ENCODE assay signal across 1 cellular context in the genomic region with DNA sequence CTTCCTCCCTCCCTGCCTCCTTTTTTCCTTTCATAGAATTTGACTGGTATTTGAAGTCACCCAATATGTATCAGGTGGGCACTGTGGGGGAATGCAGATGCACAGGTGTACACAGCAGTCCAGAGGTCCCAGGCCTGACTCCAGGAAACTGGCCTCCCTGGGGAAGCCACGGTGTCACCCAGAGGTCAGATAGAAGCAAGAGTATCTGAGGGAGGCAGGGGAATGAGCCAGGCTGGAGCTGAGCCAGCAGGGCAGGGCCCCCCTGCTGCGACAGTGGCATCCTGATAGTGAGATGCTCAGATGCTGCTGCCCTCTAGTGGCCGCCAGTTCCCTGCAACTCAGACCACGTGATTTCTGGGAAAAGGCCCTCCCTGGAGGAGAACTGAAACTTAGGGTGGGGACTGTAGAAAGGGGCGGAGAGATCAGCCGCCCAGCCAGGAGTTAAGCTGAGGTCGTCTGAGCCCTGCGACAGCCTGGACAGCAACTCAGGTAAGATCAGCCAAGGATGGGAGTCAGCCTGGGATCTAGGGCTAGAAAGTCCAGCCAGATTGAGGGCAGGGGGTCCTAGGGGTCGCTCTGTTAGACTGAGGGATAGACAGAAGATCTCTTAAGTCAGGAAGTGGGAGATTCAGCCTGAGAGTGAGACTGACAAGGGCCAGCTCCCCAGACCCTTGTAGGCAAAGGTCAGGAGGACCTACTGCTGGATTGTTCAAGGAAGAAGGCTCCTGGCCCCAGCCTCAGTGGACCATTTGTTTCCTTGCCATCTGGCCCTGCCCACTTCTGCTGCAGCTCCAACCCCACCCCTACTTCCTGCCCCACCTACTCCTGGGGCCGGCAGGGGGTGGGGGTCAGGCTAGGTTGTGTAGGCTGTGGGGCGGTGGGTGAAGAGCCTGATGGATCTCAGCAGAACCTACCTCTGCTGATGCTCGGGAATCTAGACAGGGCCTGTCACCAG.
TF ChIP-seq lines count a peak whose summit lies in the region.

A gene with protein sequence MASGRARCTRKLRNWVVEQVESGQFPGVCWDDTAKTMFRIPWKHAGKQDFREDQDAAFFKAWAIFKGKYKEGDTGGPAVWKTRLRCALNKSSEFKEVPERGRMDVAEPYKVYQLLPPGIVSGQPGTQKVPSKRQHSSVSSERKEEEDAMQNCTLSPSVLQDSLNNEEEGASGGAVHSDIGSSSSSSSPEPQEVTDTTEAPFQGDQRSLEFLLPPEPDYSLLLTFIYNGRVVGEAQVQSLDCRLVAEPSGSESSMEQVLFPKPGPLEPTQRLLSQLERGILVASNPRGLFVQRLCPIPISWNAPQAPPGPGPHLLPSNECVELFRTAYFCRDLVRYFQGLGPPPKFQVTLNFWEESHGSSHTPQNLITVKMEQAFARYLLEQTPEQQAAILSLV (plus strand): TSS at position 416 of the 955 bp plus-strand sequence. CDS start 880 bp downstream, outside the sequence.

TF ChIP-seq in HepG2, 621 proteins besides CTCF, POLR2A, EP300 and RAD21 (continued from another document and continues in another):
- TF ChIP-seq, protein P1, sequence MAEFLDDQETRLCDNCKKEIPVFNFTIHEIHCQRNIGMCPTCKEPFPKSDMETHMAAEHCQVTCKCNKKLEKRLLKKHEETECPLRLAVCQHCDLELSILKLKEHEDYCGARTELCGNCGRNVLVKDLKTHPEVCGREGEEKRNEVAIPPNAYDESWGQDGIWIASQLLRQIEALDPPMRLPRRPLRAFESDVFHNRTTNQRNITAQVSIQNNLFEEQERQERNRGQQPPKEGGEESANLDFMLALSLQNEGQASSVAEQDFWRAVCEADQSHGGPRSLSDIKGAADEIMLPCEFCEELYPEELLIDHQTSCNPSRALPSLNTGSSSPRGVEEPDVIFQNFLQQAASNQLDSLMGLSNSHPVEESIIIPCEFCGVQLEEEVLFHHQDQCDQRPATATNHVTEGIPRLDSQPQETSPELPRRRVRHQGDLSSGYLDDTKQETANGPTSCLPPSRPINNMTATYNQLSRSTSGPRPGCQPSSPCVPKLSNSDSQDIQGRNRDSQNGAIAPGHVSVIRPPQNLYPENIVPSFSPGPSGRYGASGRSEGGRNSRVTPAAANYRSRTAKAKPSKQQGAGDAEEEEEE (CRISPR knock-in tag; IDR thresholded peaks at IDR 0.05; ENCODE audit: borderline replicate concordance), result peak; percentile 92; the same call in 1 of the 2 replicates
- TF ChIP-seq, protein P2, sequence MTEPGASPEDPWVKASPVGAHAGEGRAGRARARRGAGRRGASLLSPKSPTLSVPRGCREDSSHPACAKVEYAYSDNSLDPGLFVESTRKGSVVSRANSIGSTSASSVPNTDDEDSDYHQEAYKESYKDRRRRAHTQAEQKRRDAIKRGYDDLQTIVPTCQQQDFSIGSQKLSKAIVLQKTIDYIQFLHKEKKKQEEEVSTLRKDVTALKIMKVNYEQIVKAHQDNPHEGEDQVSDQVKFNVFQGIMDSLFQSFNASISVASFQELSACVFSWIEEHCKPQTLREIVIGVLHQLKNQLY (CRISPR knock-in tag; IDR thresholded peaks at IDR 0.05), result peak; percentile 98
- TF ChIP-seq IRF2 (CRISPR knock-in tag; IDR thresholded peaks at IDR 0.05), result peak; percentile 100
- TF ChIP-seq, protein P3, sequence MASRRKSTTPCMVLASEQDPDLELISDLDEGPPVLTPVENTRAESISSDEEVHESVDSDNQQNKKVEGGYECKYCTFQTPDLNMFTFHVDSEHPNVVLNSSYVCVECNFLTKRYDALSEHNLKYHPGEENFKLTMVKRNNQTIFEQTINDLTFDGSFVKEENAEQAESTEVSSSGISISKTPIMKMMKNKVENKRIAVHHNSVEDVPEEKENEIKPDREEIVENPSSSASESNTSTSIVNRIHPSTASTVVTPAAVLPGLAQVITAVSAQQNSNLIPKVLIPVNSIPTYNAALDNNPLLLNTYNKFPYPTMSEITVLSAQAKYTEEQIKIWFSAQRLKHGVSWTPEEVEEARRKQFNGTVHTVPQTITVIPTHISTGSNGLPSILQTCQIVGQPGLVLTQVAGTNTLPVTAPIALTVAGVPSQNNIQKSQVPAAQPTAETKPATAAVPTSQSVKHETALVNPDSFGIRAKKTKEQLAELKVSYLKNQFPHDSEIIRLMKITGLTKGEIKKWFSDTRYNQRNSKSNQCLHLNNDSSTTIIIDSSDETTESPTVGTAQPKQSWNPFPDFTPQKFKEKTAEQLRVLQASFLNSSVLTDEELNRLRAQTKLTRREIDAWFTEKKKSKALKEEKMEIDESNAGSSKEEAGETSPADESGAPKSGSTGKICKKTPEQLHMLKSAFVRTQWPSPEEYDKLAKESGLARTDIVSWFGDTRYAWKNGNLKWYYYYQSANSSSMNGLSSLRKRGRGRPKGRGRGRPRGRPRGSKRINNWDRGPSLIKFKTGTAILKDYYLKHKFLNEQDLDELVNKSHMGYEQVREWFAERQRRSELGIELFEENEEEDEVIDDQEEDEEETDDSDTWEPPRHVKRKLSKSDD (CRISPR knock-in tag; IDR thresholded peaks at IDR 0.05; ENCODE audit: low read depth), result peak; percentile 96
- TF ChIP-seq, protein P4, sequence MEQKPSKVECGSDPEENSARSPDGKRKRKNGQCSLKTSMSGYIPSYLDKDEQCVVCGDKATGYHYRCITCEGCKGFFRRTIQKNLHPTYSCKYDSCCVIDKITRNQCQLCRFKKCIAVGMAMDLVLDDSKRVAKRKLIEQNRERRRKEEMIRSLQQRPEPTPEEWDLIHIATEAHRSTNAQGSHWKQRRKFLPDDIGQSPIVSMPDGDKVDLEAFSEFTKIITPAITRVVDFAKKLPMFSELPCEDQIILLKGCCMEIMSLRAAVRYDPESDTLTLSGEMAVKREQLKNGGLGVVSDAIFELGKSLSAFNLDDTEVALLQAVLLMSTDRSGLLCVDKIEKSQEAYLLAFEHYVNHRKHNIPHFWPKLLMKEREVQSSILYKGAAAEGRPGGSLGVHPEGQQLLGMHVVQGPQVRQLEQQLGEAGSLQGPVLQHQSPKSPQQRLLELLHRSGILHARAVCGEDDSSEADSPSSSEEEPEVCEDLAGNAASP (CRISPR knock-in tag; IDR thresholded peaks at IDR 0.05; ENCODE audit: borderline replicate concordance), result peak; percentile 99
- 0 out of 2 replicates have a peak, but pooled peaks have one; percentile 50 for TF ChIP-seq SNAI1 (CRISPR knock-in tag; IDR thresholded peaks at IDR 0.05; ENCODE audit: borderline replicate concordance)
- peak; percentile 100 for TF ChIP-seq HDAC1 (CRISPR knock-in tag; IDR thresholded peaks at IDR 0.05)
- peak; percentile 94 for TF ChIP-seq YEATS4 (CRISPR knock-in tag; IDR thresholded peaks at IDR 0.05; ENCODE audit: borderline replicate concordance)
- peak; percentile 95 for TF ChIP-seq ZNF547 (CRISPR knock-in tag; IDR thresholded peaks at IDR 0.05)
- no peak for TF ChIP-seq SMARCE1 (IDR thresholded peaks at IDR 0.05; ENCODE audit: borderline replicate concordance)
- TF ChIP-seq PITX1 (CRISPR knock-in tag; IDR thresholded peaks at IDR 0.05), result peak; percentile 80
- TF ChIP-seq, protein P5, sequence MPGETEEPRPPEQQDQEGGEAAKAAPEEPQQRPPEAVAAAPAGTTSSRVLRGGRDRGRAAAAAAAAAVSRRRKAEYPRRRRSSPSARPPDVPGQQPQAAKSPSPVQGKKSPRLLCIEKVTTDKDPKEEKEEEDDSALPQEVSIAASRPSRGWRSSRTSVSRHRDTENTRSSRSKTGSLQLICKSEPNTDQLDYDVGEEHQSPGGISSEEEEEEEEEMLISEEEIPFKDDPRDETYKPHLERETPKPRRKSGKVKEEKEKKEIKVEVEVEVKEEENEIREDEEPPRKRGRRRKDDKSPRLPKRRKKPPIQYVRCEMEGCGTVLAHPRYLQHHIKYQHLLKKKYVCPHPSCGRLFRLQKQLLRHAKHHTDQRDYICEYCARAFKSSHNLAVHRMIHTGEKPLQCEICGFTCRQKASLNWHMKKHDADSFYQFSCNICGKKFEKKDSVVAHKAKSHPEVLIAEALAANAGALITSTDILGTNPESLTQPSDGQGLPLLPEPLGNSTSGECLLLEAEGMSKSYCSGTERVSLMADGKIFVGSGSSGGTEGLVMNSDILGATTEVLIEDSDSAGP (CRISPR knock-in tag; IDR thresholded peaks at IDR 0.05; ENCODE audit: borderline replicate concordance), result peak; percentile 99
- peak; percentile 97 for TF ChIP-seq KDM5B (CRISPR knock-in tag; IDR thresholded peaks at IDR 0.05; ENCODE audit: borderline replicate concordance)
- peak; percentile 95; the same call in 1 of the 2 replicates for TF ChIP-seq ZNF816 (CRISPR knock-in tag; IDR thresholded peaks at IDR 0.05; ENCODE audit: borderline replicate concordance)
- peak; percentile 74; the same call in 1 of the 2 replicates for TF ChIP-seq MED13 (CRISPR knock-in tag; IDR thresholded peaks at IDR 0.05)
- TF ChIP-seq, protein P6, sequence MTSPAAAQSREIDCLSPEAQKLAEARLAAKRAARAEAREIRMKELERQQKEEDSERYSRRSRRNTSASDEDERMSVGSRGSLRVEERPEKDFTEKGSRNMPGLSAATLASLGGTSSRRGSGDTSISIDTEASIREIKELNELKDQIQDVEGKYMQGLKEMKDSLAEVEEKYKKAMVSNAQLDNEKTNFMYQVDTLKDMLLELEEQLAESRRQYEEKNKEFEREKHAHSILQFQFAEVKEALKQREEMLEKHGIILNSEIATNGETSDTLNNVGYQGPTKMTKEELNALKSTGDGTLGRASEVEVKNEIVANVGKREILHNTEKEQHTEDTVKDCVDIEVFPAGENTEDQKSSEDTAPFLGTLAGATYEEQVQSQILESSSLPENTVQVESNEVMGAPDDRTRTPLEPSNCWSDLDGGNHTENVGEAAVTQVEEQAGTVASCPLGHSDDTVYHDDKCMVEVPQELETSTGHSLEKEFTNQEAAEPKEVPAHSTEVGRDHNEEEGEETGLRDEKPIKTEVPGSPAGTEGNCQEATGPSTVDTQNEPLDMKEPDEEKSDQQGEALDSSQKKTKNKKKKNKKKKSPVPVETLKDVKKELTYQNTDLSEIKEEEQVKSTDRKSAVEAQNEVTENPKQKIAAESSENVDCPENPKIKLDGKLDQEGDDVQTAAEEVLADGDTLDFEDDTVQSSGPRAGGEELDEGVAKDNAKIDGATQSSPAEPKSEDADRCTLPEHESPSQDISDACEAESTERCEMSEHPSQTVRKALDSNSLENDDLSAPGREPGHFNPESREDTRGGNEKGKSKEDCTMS (CRISPR knock-in tag; conservative IDR thresholded peaks at IDR 0.05), result peak; percentile 95; the same call in 1 of the 2 replicates
- TF ChIP-seq CBX1 (IDR thresholded peaks at IDR 0.05; ENCODE audit: low read depth), result peak; percentile 95
- TF ChIP-seq JUND (CRISPR knock-in tag; IDR thresholded peaks at IDR 0.05), result peak; percentile 58; the same call in 1 of the 2 replicates
- peak; percentile 25 for TF ChIP-seq MED8 (CRISPR knock-in tag; IDR thresholded peaks at IDR 0.05; ENCODE audit: insufficient replicate concordance)
- TF ChIP-seq NR2F1 (CRISPR knock-in tag; IDR thresholded peaks at IDR 0.05), result peak; percentile 75 to 93; a peak in 3 of 4 replicates
- peak; percentile 97 for TF ChIP-seq TBX2 (CRISPR knock-in tag; IDR thresholded peaks at IDR 0.05; ENCODE audit: borderline replicate concordance)
- TF ChIP-seq NAIF1 (CRISPR knock-in tag; IDR thresholded peaks at IDR 0.05; ENCODE audit: borderline replicate concordance), result peak; percentile 96
- peak; percentile 47; the same call in 1 of the 2 replicates for TF ChIP-seq MTA1 (CRISPR knock-in tag; IDR thresholded peaks at IDR 0.05; ENCODE audit: borderline replicate concordance)
- TF ChIP-seq, protein P7, sequence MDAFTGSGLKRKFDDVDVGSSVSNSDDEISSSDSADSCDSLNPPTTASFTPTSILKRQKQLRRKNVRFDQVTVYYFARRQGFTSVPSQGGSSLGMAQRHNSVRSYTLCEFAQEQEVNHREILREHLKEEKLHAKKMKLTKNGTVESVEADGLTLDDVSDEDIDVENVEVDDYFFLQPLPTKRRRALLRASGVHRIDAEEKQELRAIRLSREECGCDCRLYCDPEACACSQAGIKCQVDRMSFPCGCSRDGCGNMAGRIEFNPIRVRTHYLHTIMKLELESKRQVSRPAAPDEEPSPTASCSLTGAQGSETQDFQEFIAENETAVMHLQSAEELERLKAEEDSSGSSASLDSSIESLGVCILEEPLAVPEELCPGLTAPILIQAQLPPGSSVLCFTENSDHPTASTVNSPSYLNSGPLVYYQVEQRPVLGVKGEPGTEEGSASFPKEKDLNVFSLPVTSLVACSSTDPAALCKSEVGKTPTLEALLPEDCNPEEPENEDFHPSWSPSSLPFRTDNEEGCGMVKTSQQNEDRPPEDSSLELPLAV (CRISPR knock-in tag; conservative IDR thresholded peaks at IDR 0.05; ENCODE audit: low read depth), result no peak
- TF ChIP-seq CCDC6 (CRISPR knock-in tag; IDR thresholded peaks at IDR 0.05), result peak; percentile 100
- TF ChIP-seq, protein P8, sequence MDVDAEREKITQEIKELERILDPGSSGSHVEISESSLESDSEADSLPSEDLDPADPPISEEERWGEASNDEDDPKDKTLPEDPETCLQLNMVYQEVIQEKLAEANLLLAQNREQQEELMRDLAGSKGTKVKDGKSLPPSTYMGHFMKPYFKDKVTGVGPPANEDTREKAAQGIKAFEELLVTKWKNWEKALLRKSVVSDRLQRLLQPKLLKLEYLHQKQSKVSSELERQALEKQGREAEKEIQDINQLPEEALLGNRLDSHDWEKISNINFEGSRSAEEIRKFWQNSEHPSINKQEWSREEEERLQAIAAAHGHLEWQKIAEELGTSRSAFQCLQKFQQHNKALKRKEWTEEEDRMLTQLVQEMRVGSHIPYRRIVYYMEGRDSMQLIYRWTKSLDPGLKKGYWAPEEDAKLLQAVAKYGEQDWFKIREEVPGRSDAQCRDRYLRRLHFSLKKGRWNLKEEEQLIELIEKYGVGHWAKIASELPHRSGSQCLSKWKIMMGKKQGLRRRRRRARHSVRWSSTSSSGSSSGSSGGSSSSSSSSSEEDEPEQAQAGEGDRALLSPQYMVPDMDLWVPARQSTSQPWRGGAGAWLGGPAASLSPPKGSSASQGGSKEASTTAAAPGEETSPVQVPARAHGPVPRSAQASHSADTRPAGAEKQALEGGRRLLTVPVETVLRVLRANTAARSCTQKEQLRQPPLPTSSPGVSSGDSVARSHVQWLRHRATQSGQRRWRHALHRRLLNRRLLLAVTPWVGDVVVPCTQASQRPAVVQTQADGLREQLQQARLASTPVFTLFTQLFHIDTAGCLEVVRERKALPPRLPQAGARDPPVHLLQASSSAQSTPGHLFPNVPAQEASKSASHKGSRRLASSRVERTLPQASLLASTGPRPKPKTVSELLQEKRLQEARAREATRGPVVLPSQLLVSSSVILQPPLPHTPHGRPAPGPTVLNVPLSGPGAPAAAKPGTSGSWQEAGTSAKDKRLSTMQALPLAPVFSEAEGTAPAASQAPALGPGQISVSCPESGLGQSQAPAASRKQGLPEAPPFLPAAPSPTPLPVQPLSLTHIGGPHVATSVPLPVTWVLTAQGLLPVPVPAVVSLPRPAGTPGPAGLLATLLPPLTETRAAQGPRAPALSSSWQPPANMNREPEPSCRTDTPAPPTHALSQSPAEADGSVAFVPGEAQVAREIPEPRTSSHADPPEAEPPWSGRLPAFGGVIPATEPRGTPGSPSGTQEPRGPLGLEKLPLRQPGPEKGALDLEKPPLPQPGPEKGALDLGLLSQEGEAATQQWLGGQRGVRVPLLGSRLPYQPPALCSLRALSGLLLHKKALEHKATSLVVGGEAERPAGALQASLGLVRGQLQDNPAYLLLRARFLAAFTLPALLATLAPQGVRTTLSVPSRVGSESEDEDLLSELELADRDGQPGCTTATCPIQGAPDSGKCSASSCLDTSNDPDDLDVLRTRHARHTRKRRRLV (CRISPR knock-in tag; IDR thresholded peaks at IDR 0.05), result peak; percentile 33
- peak; percentile 96 for TF ChIP-seq ZNF274 (CRISPR knock-in tag; IDR thresholded peaks at IDR 0.05)
- peak; percentile 95 for TF ChIP-seq AGO2 (optimal IDR thresholded peaks at IDR 0.05; ENCODE audit: low read depth, low read length)
- no peak for TF ChIP-seq ZNF446 (CRISPR knock-in tag; IDR thresholded peaks at IDR 0.05)
- peak; percentile 89; the same call in 1 of the 2 replicates for TF ChIP-seq MAF1 (CRISPR knock-in tag; IDR thresholded peaks at IDR 0.05; ENCODE audit: borderline replicate concordance)
- peak; percentile 100 for TF ChIP-seq REPIN1 (CRISPR knock-in tag; IDR thresholded peaks at IDR 0.05; ENCODE audit: borderline replicate concordance, low read depth)
- TF ChIP-seq ZNF350 (CRISPR knock-in tag; IDR thresholded peaks at IDR 0.05; ENCODE audit: borderline replicate concordance, low read depth), result peak; percentile 100
- TF ChIP-seq RFX5 (IDR thresholded peaks at IDR 0.05; ENCODE audit: low read depth, low read length), result peak; percentile 17; the same call in 1 of the 2 replicates
- TF ChIP-seq HOXA5 (CRISPR knock-in tag; IDR thresholded peaks at IDR 0.05), result peak; percentile 99
